In genomic region chr6:163400509-163400908, GRCh38 we compare ENCODE assay signal across 24 cellular contexts.
"Had no signal": no experiment of that assay in that cellular context is flagged by ENCODE, and none has a peak within 500 bp of the region (broad histone marks: within the 10 kb centered on the region; RNA-seq: fewer than 3 reads in every experiment).

No MANE protein-coding gene starts in this region.

- H3K9me3 ChIP-seq: Peyer's patch, SJCRH30 had no signal

- FAIRE-seq: HTR-8/SVneo had no signal

- H3K4me2 ChIP-seq: PC-9 had no signal

- H3K4me1 ChIP-seq: SJCRH30 had no signal

- H3K27me3 ChIP-seq: Peyer's patch, SJCRH30 had no signal

- H3K36me3 ChIP-seq: Peyer's patch, SJCRH30 had no signal

- DNase-seq: Karpas-422, KG1, MM.1S, NCI-H1092 treated with DMSO at 0.1 percent for 48 hours, NCI-H1436, NCI-H187, NCI-H2029, NCI-H2081 treated with DMSO at 0.1 percent for 48 hours, NCI-H2171, NCI-H226, NCI-H446, NCI-H510A, NCI-H524 treated with DMSO at 0.1 percent for 48 hours, NCI-H69, NCI-H774, PC-9, Peyer's patch, SHP77 treated with DMSO at 0.1 percent for 48 hours, SJCRH30, T-helper 1 cell had no signal

- H2AFZ ChIP-seq: PC-9 had no signal

- H3K27ac ChIP-seq: HL-60, PC-9, Peyer's patch, SJCRH30 had no signal

- H3K4me3 ChIP-seq: PC-9, Peyer's patch, SJCRH30 had no signal

- ATAC-seq: Right ventricle myocardium inferior, SK-N-SH treated with all-trans-retinoic acid at 6 μM for 48 hours had no signal
